ENCODE assay signal across 8 cellular contexts in the genomic region with DNA sequence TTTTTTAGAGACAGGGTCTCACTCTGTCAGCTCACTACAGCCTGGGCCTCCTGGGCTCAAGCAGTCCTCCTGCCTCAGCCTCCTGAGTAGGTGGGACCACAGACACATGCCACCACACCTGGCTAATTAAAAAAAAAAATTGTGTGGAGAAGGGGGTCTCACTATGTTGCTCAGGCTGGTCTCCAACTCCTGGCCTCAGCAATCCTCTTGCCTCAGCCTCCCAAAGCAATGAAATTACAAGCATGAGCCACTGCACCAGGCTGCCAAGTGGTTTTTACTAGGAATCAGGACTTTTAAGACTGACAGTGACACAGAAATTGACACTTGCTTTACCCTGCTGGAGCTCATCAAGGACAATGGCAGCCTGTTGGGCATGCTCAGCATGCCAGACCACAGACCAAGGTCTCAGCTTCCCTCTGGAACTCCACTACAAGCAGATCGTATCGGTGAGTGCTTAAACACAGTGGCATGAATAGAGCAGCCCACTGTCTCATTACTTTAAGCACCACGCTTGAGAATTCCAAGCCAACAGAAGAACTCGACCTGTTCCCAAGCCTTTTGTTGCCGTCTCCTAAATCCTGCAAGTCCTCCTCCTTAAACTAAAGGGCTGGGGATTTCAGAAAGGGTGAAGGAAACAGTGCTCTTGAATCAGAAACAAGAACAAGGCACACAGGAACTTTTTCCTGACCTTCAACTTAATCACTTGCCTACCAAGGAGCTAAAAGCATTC. TPM values are rescaled to one million over a fixed set of nuclear protein-coding genes. Genes with fewer than 3 reads are reported as not detected.
DNase-seq lines count a peak whose midpoint lies in the region; ATAC-seq and TF ChIP-seq lines count a peak whose summit lies in the region.

No MANE protein-coding gene starts in this region.

- TF ChIP-seq CTCF in ascending aorta (IDR thresholded peaks at IDR 0.05): no peak
- TF ChIP-seq CTCF in Peyer's patch (IDR thresholded peaks at IDR 0.05): no peak

- H3K27me3 ChIP-seq in ascending aorta: no peaks in the 10 kb centered on the region
- H3K27me3 ChIP-seq in Peyer's patch: no peaks in the 10 kb centered on the region

- ATAC-seq in GM18909 (IDR thresholded peaks at IDR 0.05; ENCODE audit: poor library complexity, unreplicated experiment): peak; percentile 16
- peak; percentile 10 for ATAC-seq in HG03196 (IDR thresholded peaks at IDR 0.05; ENCODE audit: unreplicated experiment)
- ATAC-seq in naive thymus-derived CD8-positive, alpha-beta T cell: peak; percentile 9 to 20
- no peak for ATAC-seq in activated CD4-positive, CD25-positive, alpha-beta regulatory T cell treated with anti-CD3 and anti-CD28 coated beads, Interleukin-2, amount 50 U/mL, for 24 hours

- DNase-seq in ascending aorta (ENCODE audit: low spot score in 2 of 2): no peak
- no peak for DNase-seq in naive thymus-derived CD8-positive, alpha-beta T cell
- no peak for DNase-seq in NCI-H1092 (lab: John Stamatoyannopoulos, UW)
- DNase-seq in Peyer's patch: no peak
- no peak for DNase-seq in dedifferentiated amniotic fluid mesenchymal stem cell (ENCODE audit: extremely low spot score)

- H3K4me3 ChIP-seq in ascending aorta (no peak overlapping the region), Peyer's patch (no peak overlapping the region)

- H3K27me3 Mint-ChIP-seq in naive thymus-derived CD8-positive, alpha-beta T cell: peaks cover 0 to 6% (median 0%) of the 10 kb centered on the region in 5 donors

- no peak overlapping the region for H3K4me3 Mint-ChIP-seq in naive thymus-derived CD8-positive, alpha-beta T cell

- peaks cover 0 to 2% (median 0%) of the 10 kb centered on the region in 3 donors for H3K36me3 Mint-ChIP-seq in naive thymus-derived CD8-positive, alpha-beta T cell

- no peaks in the 10 kb centered on the region for H3K9me3 Mint-ChIP-seq in naive thymus-derived CD8-positive, alpha-beta T cell

- H3K36me3 ChIP-seq in ascending aorta (no peaks in the 10 kb centered on the region), Peyer's patch (no peaks in the 10 kb centered on the region)

- no peaks in the 10 kb centered on the region for H3K9me3 ChIP-seq in ascending aorta
- no peaks in the 10 kb centered on the region for H3K9me3 ChIP-seq in Peyer's patch

- peak overlapping the region; percentile 33 to 64 for H3K27ac ChIP-seq in ascending aorta
- peak overlapping the region in 2 of 4 donors; percentile 34 to 37 for H3K27ac ChIP-seq in Peyer's patch

- POLR2A ChIA-PET in naive thymus-derived CD8-positive, alpha-beta T cell (lab: Charles Lee): interaction anchor here (0.6 to 0.7 kb wide), 3 partner anchors 145 to 658 kb away, joined by 3 to 5 read pairs (median 3); no protein-coding TSS in a partner anchor

- TF ChIP-seq POLR2A in Peyer's patch (IDR thresholded peaks at IDR 0.05): no peak

- intact Hi-C loops in ascending aorta (cut with DNase I): loop anchor here (1.0 to 5.0 kb wide), 3 partner anchors 196 to 548 kb away; a partner anchor contains a TSS

- H3K4me1 ChIP-seq in ascending aorta: peaks cover 3 to 20% of the 10 kb centered on the region in 2 donors
- H3K4me1 ChIP-seq in Peyer's patch: peaks cover 0 to 3% (median 0%) of the 10 kb centered on the region in 4 donors

- H3K27ac Mint-ChIP-seq in naive thymus-derived CD8-positive, alpha-beta T cell: peak overlapping the region in 5 of 10 donors; percentile 0 to 43 (median 28)

- peaks cover 2 to 11% (median 9%) of the 10 kb centered on the region in 4 donors for H3K4me1 Mint-ChIP-seq in naive thymus-derived CD8-positive, alpha-beta T cell

RNA-seq across cellular contexts. Expression of a gene that starts 41.4 kb away (rescaled TPM):
- total RNA-seq in ascending aorta (not detected), Peyer's patch (under 1 TPM in 1 of 4 donors, not detected in 3; 0.70 TPM)
- total RNA-seq in naive thymus-derived CD8-positive, alpha-beta T cell: 1 to 10 TPM; 4.6 to 6.1 TPM
- 100 to 1,000 TPM in 1 of 3 donors, 1 to 10 TPM in 2; 6.2 to 103 (median 8.4) TPM for polyA plus RNA-seq in naive thymus-derived CD8-positive, alpha-beta T cell

Comparison
In these comparisons a context has a peak if more than half of its experiments do, and no peak if none do; other contexts are left out.
1. ATAC-seq: peak in GM18909 (single experiment), HG03196 (single experiment) and naive thymus-derived CD8-positive, alpha-beta T cell (2 of 2); none in activated CD4-positive, CD25-positive, alpha-beta regulatory T cell treated with anti-CD3 and anti-CD28 coated beads, Interleukin-2, amount 50 U/mL, for 24 hours (0 of 2).